Comparison of ENCODE assay signal across 16 cellular contexts in genomic region chr1:43007377-43008105, GRCh38. TPM values are rescaled to one million over a fixed set of nuclear protein-coding genes. Genes with fewer than 3 reads are reported as not detected.
DNase-seq lines count a peak whose midpoint lies in the region; ATAC-seq, FAIRE-seq and TF ChIP-seq lines count a peak whose summit lies in the region.
"Had no signal": no experiment of that assay in that cellular context is flagged by ENCODE, and none has a peak within 500 bp of the region (broad histone marks: within the 10 kb centered on the region; RNA-seq: fewer than 3 reads in every experiment).

No MANE protein-coding gene starts in this region.

- TF ChIP-seq CTCF in body of pancreas (IDR thresholded peaks at IDR 0.05) (no peak), kidney (IDR thresholded peaks at IDR 0.05; ENCODE audit: borderline replicate concordance, extremely low read depth, insufficient read depth) (no peak)

- TF ChIP-seq POLR2A in body of pancreas (IDR thresholded peaks at IDR 0.05), result no peak

- intact Hi-C loops in body of pancreas (cut with DNase I), result no loop called here
- intact Hi-C loops in kidney (cut with DNase I), result no loop called here
- intact Hi-C loops in sciatic nerve (cut with DNase I), result no loop called here

- H3K4me1 ChIP-seq in body of pancreas (no peaks in the 10 kb centered on the region), kidney (ENCODE audit: control insufficient read depth in 1 of 2, insufficient read depth in 1 of 2, low read depth in 1 of 2, low read length in 2 of 2) (no peaks in the 10 kb centered on the region)
- H3K4me1 ChIP-seq: uterus had no signal

- H3K27ac ChIP-seq in body of pancreas, result no peak overlapping the region
- no peak overlapping the region for H3K27ac ChIP-seq in kidney (ENCODE audit: low read depth in 2 of 2, low read length in 2 of 2)
- H3K27ac ChIP-seq: BLaER1, HL-60, parathyroid adenoma, uterus had no signal

- 39 to 57% methylated on average over 7 to 44 of the region's 49 CpGs for WGBS in body of pancreas, 2 donors

- H3K4me3 ChIP-seq in body of pancreas (no peak overlapping the region), kidney (ENCODE audit: low read length in 2 of 2) (no peak overlapping the region)
- H3K4me3 ChIP-seq: BLaER1, lung, uterus had no signal

- DNase-seq in HT-29 (ENCODE audit: low spot score) (peak; percentile 86), body of pancreas (peak in 3 of 4 donors; percentile 28 to 57 (median 56)), kidney (peak; percentile 81), sciatic nerve (ENCODE audit: low spot score) (no peak), epidermal melanocyte (ENCODE audit: insufficient read length, low spot score) (no peak), mesenteric fat pad (ENCODE audit: low spot score) (no peak), hippocampal formation (lab: John Stamatoyannopoulos, UW) (no peak)
- DNase-seq: activated gamma-delta T cell, NCI-H2171, uterus had no signal

- no peak overlapping the region for H3K9ac ChIP-seq in kidney (ENCODE audit: low read length in 2 of 2)
- H3K9ac ChIP-seq: BLaER1, parathyroid adenoma had no signal

- H3K36me3 ChIP-seq in body of pancreas (replicated peaks in 1 of 2; ENCODE audit: insufficient read depth in 1 of 2, low read depth in 2 of 2) (no peaks in the 10 kb centered on the region), kidney (ENCODE audit: control insufficient read depth in 1 of 2, insufficient read depth in 2 of 2, low read length in 2 of 2) (no peaks in the 10 kb centered on the region)
- H3K36me3 ChIP-seq: BLaER1, uterus had no signal

- no peak for ATAC-seq in body of pancreas
- ATAC-seq in sciatic nerve, result peak; percentile 8
- ATAC-seq in HG03432 (IDR thresholded peaks at IDR 0.05; ENCODE audit: unreplicated experiment), result no peak

- FAIRE-seq in kidney (lab: Jason Lieb, UNC), result no peak
- FAIRE-seq: GM12892 had no signal

- no peaks in the 10 kb centered on the region for H3K27me3 ChIP-seq in body of pancreas
- H3K27me3 ChIP-seq: BLaER1, uterus had no signal

- H3K9me3 ChIP-seq in body of pancreas (no peaks in the 10 kb centered on the region), kidney (ENCODE audit: control insufficient read depth in 1 of 2, low read length in 2 of 2) (no peaks in the 10 kb centered on the region)
- H3K9me3 ChIP-seq: BLaER1, uterus had no signal

RNA-seq across cellular contexts. Expression of gene SLC2A1, which starts 48.9 kb away (rescaled TPM):
- 916 and 965 TPM in 2 replicates for total RNA-seq in HT-29 (2014; rRNA removed; shearing (Covaris generic))
- 10 to 100 TPM in 1 of 2 donors, 1 to 10 TPM in 1; 4.2 to 13.2 TPM for total RNA-seq in body of pancreas
- total RNA-seq in kidney, result 55.9 TPM
- polyA plus RNA-seq in kidney (ENCODE audit: insufficient read depth, low read depth, low replicate concordance), result 28.6 TPM
- 968 TPM for total RNA-seq in sciatic nerve
- 16.3 TPM for total RNA-seq in mesenteric fat pad

Comparison
In these comparisons a context has a peak if more than half of its experiments do, and no peak if none do; other contexts are left out.
1. DNase-seq: peak in HT-29 (single experiment), body of pancreas (3 of 4) and kidney (single experiment); none in sciatic nerve (single experiment), epidermal melanocyte (single experiment), mesenteric fat pad (single experiment) and hippocampal formation (0 of 2).
2. RNA of gene SLC2A1, which starts 48.9 kb away (total RNA-seq): 968 TPM in sciatic nerve (single experiment) and 916 to 965 TPM in HT-29; 55.9 TPM in kidney (single experiment), 16.3 TPM in mesenteric fat pad (single experiment) and 4.2 to 13.2 TPM in body of pancreas; every median in the first group is over 10 times any median in the second.